8 cellular contexts compared by ENCODE assay signal in genomic region chr11:63020671-63021255, GRCh38. TPM values are rescaled to one million over a fixed set of nuclear protein-coding genes. Genes with fewer than 3 reads are reported as not detected.
DNase-seq lines count a peak whose midpoint lies in the region; ATAC-seq and TF ChIP-seq lines count a peak whose summit lies in the region.

No MANE protein-coding gene starts in this region.

- intact Hi-C loops in left colon (cut with DNase I, micrococcal nuclease), result loop anchor here in 1 of 2 donors (5.0 kb wide), 1 partner anchor 113 kb away; no protein-coding TSS in a partner anchor

- in situ Hi-C loops in GM13976 (cut with MboI; ENCODE audit: low sequenced_read_pairs, unreplicated experiment), result loop anchor here (5.0 kb wide), 1 partner anchor 113 kb away; no protein-coding TSS in a partner anchor

- no peak for DNase-seq in GM13976 (ENCODE audit: low spot score)
- DNase-seq in activated CD4-positive, alpha-beta T cell treated with anti-CD3 and anti-CD28 coated beads, Interleukin-2, amount 50 U/mL, for 1 hour, result peak; percentile 7
- peak; percentile 80 for DNase-seq in iPS-NIHi7 (ENCODE audit: extremely low spot score)
- DNase-seq in effector CD8-positive, alpha-beta T cell (lab: John Stamatoyannopoulos, UW), result no peak
- DNase-seq in left colon, result no peak
- no peak for DNase-seq in germinal center (ENCODE audit: low spot score)

- TF ChIP-seq CTCF in 22Rv1 (IDR thresholded peaks at IDR 0.05), result peak; percentile 85
- TF ChIP-seq CTCF in GM13976 (IDR thresholded peaks at IDR 0.05; ENCODE audit: borderline replicate concordance, control extremely low read depth, extremely low read depth, insufficient read depth, missing control alignments), result peak; percentile 41

- H3K27ac ChIP-seq in 22Rv1, result no peak overlapping the region

- ATAC-seq in left colon, result no peak
- no peak for ATAC-seq in HG03378 (IDR thresholded peaks at IDR 0.05; ENCODE audit: unreplicated experiment)

RNA-seq across cellular contexts. Expression of gene SLC22A8, which starts 5.1 kb away (rescaled TPM):
- not detected for total RNA-seq in left colon

RNA-seq across cellular contexts. Expression of gene SLC22A6, which starts 36.0 kb away (rescaled TPM):
- not detected for total RNA-seq in left colon

Comparison
In these comparisons a context has a peak if more than half of its experiments do, and no peak if none do; other contexts are left out.
1. DNase-seq: peak in activated CD4-positive, alpha-beta T cell treated with anti-CD3 and anti-CD28 coated beads, Interleukin-2, amount 50 U/mL, for 1 hour (single experiment) and iPS-NIHi7 (single experiment); none in GM13976 (single experiment), effector CD8-positive, alpha-beta T cell (single experiment), left colon (0 of 2) and germinal center (single experiment).